35 cellular contexts compared by ENCODE assay signal in the genomic region with DNA sequence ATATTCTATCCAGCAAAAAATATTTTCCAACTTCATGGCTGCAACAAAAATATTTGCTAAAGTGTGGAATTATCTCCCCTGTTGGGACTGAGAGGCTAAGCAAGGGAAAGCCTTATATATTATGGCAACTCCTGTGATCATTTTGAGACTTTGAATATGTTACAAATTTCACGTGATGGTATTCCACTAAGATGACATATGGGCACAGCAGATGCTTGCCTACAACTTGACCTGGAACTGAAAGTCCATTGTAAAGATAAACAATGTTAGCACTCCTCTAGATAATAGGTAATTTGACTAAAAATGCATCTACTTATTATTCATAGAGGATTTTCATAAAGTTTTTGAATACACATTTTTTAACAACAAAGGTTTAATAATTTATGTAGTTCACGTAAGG.
"Had no signal": no experiment of that assay in that cellular context is flagged by ENCODE, and none has a peak within 500 bp of the region (broad histone marks: within the 10 kb centered on the region; RNA-seq: fewer than 3 reads in every experiment).

No MANE protein-coding gene starts in this region.

- H3K36me3 ChIP-seq: adrenal gland, breast epithelium, cardiac muscle cell, esophagus muscularis mucosa, gastrocnemius medialis, heart right ventricle, WERI-Rb-1 had no signal

- H3K4me1 ChIP-seq: adrenal gland, body of pancreas, breast epithelium, esophagus muscularis mucosa, foreskin keratinocyte, gastrocnemius medialis, heart right ventricle had no signal

- H3K79me2 ChIP-seq: hepatocyte had no signal

- H3K27me3 ChIP-seq: adrenal gland, body of pancreas, breast epithelium, cardiac muscle cell, esophagus muscularis mucosa, foreskin keratinocyte, gastrocnemius medialis, heart right ventricle, hepatocyte had no signal

- H3K9me3 ChIP-seq: adrenal gland, body of pancreas, breast epithelium, esophagus muscularis mucosa, gastrocnemius medialis had no signal

- H3K4me2 ChIP-seq: hepatocyte had no signal

- H3K4me3 ChIP-seq: adrenal gland, body of pancreas, breast epithelium, cardiac muscle cell, esophagus muscularis mucosa, gastrocnemius medialis, heart right ventricle, hepatocyte had no signal

- H3K27ac ChIP-seq: adrenal gland, body of pancreas, breast epithelium, cardiac muscle cell, esophagus muscularis mucosa, foreskin keratinocyte, gastrocnemius medialis, heart right ventricle, hepatocyte, WERI-Rb-1 had no signal

- H2AFZ ChIP-seq: hepatocyte had no signal

- DNase-seq: activated B cell treated with CpG ODN at 0.5 μM for 24 hours; activated CD4-positive, alpha-beta memory T cell treated with anti-CD3 and anti-CD28 coated beads for 36 hours; activated CD4-positive, alpha-beta T cell treated with anti-CD3 and anti-CD28 coated beads for 36 hours; activated CD4-positive, alpha-beta T cell treated with anti-CD3 and anti-CD28 coated beads, Interleukin-2, amount 10 ng/mL, durations not matched to agents 24 days and 14 days; activated CD8-positive, alpha-beta memory T cell treated with anti-CD3 and anti-CD28 coated beads, Interleukin-2, amount 10 ng/mL, durations not matched to agents 7 days and 5 days; activated CD8-positive, alpha-beta memory T cell treated with anti-CD3 and anti-CD28 coated beads, Interleukin-2, amount 50 U/mL, for 4 hours; activated CD8-positive, alpha-beta T cell treated with anti-CD3 and anti-CD28 coated beads, Interleukin-2, amount 10 ng/mL, durations not matched to agents 7 days and 5 days; activated effector memory CD4-positive, alpha-beta T cell treated with anti-CD3 and anti-CD28 coated beads, Interleukin-2, amount 50 U/mL, for 16 hours; activated naive CD4-positive, alpha-beta T cell treated with anti-CD3 and anti-CD28 coated beads for 36 hours; activated naive CD8-positive, alpha-beta T cell treated with anti-CD3 and anti-CD28 coated beads for 36 hours; activated naive CD8-positive, alpha-beta T cell treated with anti-CD3 and anti-CD28 coated beads, Interleukin-2, amount 50 U/mL, for 24 hours; activated T-cell treated with anti-CD3 and anti-CD28 coated beads, Interleukin-2, amount 50 U/mL, for 1 hour; activated T-cell treated with anti-CD3 and anti-CD28 coated beads, Interleukin-2, amount 50 U/mL, for 48 hours; adrenal gland; amygdala; aorta; body of pancreas; central memory CD4-positive, alpha-beta T cell; cortex of kidney; dermis blood vessel endothelial cell; effector CD4-positive, alpha-beta T cell; effector memory CD8-positive, alpha-beta T cell; erythroblast; foreskin keratinocyte; gastrocnemius medialis; heart right ventricle; T-helper 17 cell; T1000; WERI-Rb-1 had no signal

- FAIRE-seq: colon had no signal

- ATAC-seq: activated CD4-positive, alpha-beta T cell treated with anti-CD3 and anti-CD28 coated beads for 36 hours; activated CD4-positive, CD25-positive, alpha-beta regulatory T cell treated with anti-CD3 and anti-CD28 coated beads, Interleukin-2, amount 50 U/mL, for 24 hours; activated CD8-positive, alpha-beta memory T cell treated with anti-CD3 and anti-CD28 coated beads, Interleukin-2, amount 10 ng/mL, durations not matched to agents 7 days and 5 days; activated CD8-positive, alpha-beta T cell treated with anti-CD3 and anti-CD28 coated beads, Interleukin-2, amount 10 ng/mL, durations not matched to agents 7 days and 5 days; activated naive CD8-positive, alpha-beta T cell treated with anti-CD3 and anti-CD28 coated beads, Interleukin-2, amount 50 U/mL, for 24 hours; body of pancreas; effector memory CD8-positive, alpha-beta T cell; foreskin keratinocyte; gastrocnemius medialis; heart right ventricle; T-helper 17 cell had no signal
